ENCODE assay signal across 12 cellular contexts in genomic region chr5:176614805-176615478, GRCh38. TPM values are rescaled to one million over a fixed set of nuclear protein-coding genes. Genes with fewer than 3 reads are reported as not detected.
DNase-seq lines count a peak whose midpoint lies in the region; ATAC-seq and TF ChIP-seq lines count a peak whose summit lies in the region.
"Had no signal": no experiment of that assay in that cellular context is flagged by ENCODE, and none has a peak within 500 bp of the region (broad histone marks: within the 10 kb centered on the region; RNA-seq: fewer than 3 reads in every experiment).

No MANE protein-coding gene starts in this region.

- H4K20me1 ChIP-seq in IMR-90 (ENCODE audit: insufficient read depth, low read length): no peaks in the 10 kb centered on the region; the same call in 1 of the 2 replicates

- intact Hi-C loops in IMR-90 (cut with micrococcal nuclease): loop anchor here (1.0 to 5.0 kb wide), 3 partner anchors 41 to 198 kb away; partner anchors contain the start of genes CLTB and RNF44
- intact Hi-C loops in adrenal gland (cut with DNase I): no loop called here
- intact Hi-C loops in esophagus squamous epithelium (cut with DNase I): no loop called here

- H3K14ac ChIP-seq in IMR-90 (replicated peaks; ENCODE audit: low read depth, low read length): peak overlapping the region; percentile 48; the same call in 1 of the 2 replicates

- H3K56ac ChIP-seq in IMR-90 (ENCODE audit: extremely low read depth, insufficient read depth, low read length): 0 out of 2 replicates have a peak overlapping the region, but pooled peaks have one; percentile 24

- peak overlapping the region; percentile 55 for H4K91ac ChIP-seq in IMR-90 (ENCODE audit: insufficient read depth, low read depth, low read length)

- H2AFZ ChIP-seq in IMR-90 (replicated peaks; ENCODE audit: low read length, poor library complexity): peak overlapping the region; percentile 40

- peak overlapping the region; percentile 84 for H3K4me2 ChIP-seq in IMR-90 (ENCODE audit: low read depth, low read length)

- H3K27ac ChIP-seq in IMR-90 (ENCODE audit: insufficient read depth, low read length) (peak overlapping the region; percentile 76; the same call in 1 of the 2 replicates), adrenal gland (no peak overlapping the region), esophagus squamous epithelium (no peak overlapping the region)
- H3K27ac ChIP-seq: tibial nerve had no signal

- H3K9ac ChIP-seq in IMR-90 (ENCODE audit: low read depth, low read length): no peak overlapping the region

- TF ChIP-seq POLR2A in IMR-90 (IDR thresholded peaks at IDR 0.05; ENCODE audit: low read depth, low read length) (no peak), adrenal gland (IDR thresholded peaks at IDR 0.05) (no peak), esophagus squamous epithelium (IDR thresholded peaks at IDR 0.05) (no peak)

- TF ChIP-seq RAD21 in IMR-90 (IDR thresholded peaks at IDR 0.05; ENCODE audit: low read length): no peak

- H3K23ac ChIP-seq in IMR-90 (ENCODE audit: low read depth, low read length): peak overlapping the region; percentile 79

- dilution Hi-C loops in IMR-90 (cut with HindIII; ENCODE audit: low sequenced_read_pairs, unreplicated experiment): no loop called here

- no TSS peak for BruUV-seq in IMR-90 (replicated peaks; lab: Mats Ljungman, UMichigan)

- H3K4me3 ChIP-seq in IMR-90 (ENCODE audit: insufficient read depth, low read depth, low read length) (no peak overlapping the region), adrenal gland (no peak overlapping the region), fibroblast of villous mesenchyme (ENCODE audit: low read depth, low read length) (no peak overlapping the region), esophagus squamous epithelium (no peak overlapping the region)
- H3K4me3 ChIP-seq: tibial nerve had no signal

- no peaks in the 10 kb centered on the region for H3K9me3 ChIP-seq in IMR-90 (ENCODE audit: control insufficient read depth, insufficient read depth, low read length)
- no peaks in the 10 kb centered on the region for H3K9me3 ChIP-seq in adrenal gland (replicated peaks in 1 of 3)
- no peaks in the 10 kb centered on the region for H3K9me3 ChIP-seq in esophagus squamous epithelium
- H3K9me3 ChIP-seq: tibial nerve had no signal

- 40% methylated on average over 2 of the region's 8 CpGs; no CpG with 5 or more reads in 1 of the 2 experiments for WGBS in IMR-90 (ENCODE audit: extremely low coverage in 2 of 2, insufficient read length in 1 of 2), 2 experiments
- WGBS in adrenal gland, 4 donors: 41 to 58% (median 46%) methylated on average over 6 to 8 of the region's 8 CpGs
- 30 to 41% methylated on average over 5 to 7 of the region's 8 CpGs for WGBS in esophagus squamous epithelium, 2 donors

- H3K4me1 ChIP-seq in IMR-90 (ENCODE audit: control insufficient read depth, insufficient read depth, low read length) (peaks cover 31% of the 10 kb centered on the region), adrenal gland (replicated peaks in 1 of 2) (peaks cover 7 to 12% of the 10 kb centered on the region in 2 donors), esophagus squamous epithelium (peaks cover 13 to 21% (median 16%) of the 10 kb centered on the region in 3 donors)

- CTCF ChIA-PET in IMR-90 (lab: Yijun Ruan, JAX): interaction anchor here (0.6 to 1.2 kb wide), 3 partner anchors 9 to 198 kb away, joined by 3 to 9 read pairs (median 4); partner anchors contain the start of gene CLTB

- H2AK5ac ChIP-seq in IMR-90 (ENCODE audit: low read depth, low read length): peak overlapping the region; percentile 71; the same call in 1 of the 2 replicates

- no peak overlapping the region for H2AK9ac ChIP-seq in IMR-90 (replicated peaks; ENCODE audit: low read depth, low read length, poor library complexity)

- peak; percentile 45 for ATAC-seq in IMR-90 (ENCODE audit: low read depth)

- H2BK120ac ChIP-seq in IMR-90 (ENCODE audit: low read depth, low read length): peak overlapping the region; percentile 76

- peaks cover 24% of the 10 kb centered on the region for H3K9me1 ChIP-seq in IMR-90 (ENCODE audit: insufficient read depth, low read length)

- peaks cover 0 to 4% of the 10 kb centered on the region in 2 experiments; a peak in 1 of 4 replicates for H3K79me1 ChIP-seq in IMR-90 (ENCODE audit: low read depth in 1 of 2, low read length in 2 of 2)

- peak overlapping the region; percentile 90 for H3K18ac ChIP-seq in IMR-90 (ENCODE audit: low read depth, low read length)

- H3K36me3 ChIP-seq in IMR-90 (ENCODE audit: control insufficient read depth, insufficient read depth, low read length) (no peaks in the 10 kb centered on the region), adrenal gland (replicated peaks in 1 of 2) (no peaks in the 10 kb centered on the region), esophagus squamous epithelium (no peaks in the 10 kb centered on the region)
- H3K36me3 ChIP-seq: tibial nerve had no signal

- H2BK5ac ChIP-seq in IMR-90 (ENCODE audit: low read depth, low read length, poor library complexity, severe bottlenecking): peak overlapping the region; percentile 59

- in situ Hi-C loops in IMR-90 (cut with MboI; ENCODE audit: low sequenced_read_pairs): no loop called here
- in situ Hi-C loops in GM13977 (cut with MboI; ENCODE audit: low pct_unique_long_range_greater_than_20kb, low sequenced_read_pairs, unreplicated experiment): no loop called here

- POLR2A ChIA-PET in IMR-90 (lab: Charles Lee; ENCODE audit: unreplicated experiment): no interaction called here

- peaks cover 6% of the 10 kb centered on the region for H3K27me3 ChIP-seq in IMR-90 (ENCODE audit: control insufficient read depth, insufficient read depth, low read length)
- H3K27me3 ChIP-seq in adrenal gland: peaks cover 22% of the 10 kb centered on the region
- peaks cover 9 to 84% (median 14%) of the 10 kb centered on the region in 4 donors for H3K27me3 ChIP-seq in esophagus squamous epithelium

- no peak for TF ChIP-seq CTCF in IMR-90 (conservative IDR thresholded peaks at IDR 0.05; ENCODE audit: low read depth, low read length)
- no peak for TF ChIP-seq CTCF in adrenal gland (IDR thresholded peaks at IDR 0.05)
- TF ChIP-seq CTCF in fibroblast of villous mesenchyme (IDR thresholded peaks at IDR 0.05; ENCODE audit: insufficient read depth, low read depth, low read length): no peak
- no peak for TF ChIP-seq CTCF in GM13977 (IDR thresholded peaks at IDR 0.05; ENCODE audit: extremely low read depth, insufficient read depth, missing control alignments)
- TF ChIP-seq CTCF in esophagus squamous epithelium (IDR thresholded peaks at IDR 0.05): no peak

- peak overlapping the region; percentile 74 for H3K4ac ChIP-seq in IMR-90 (ENCODE audit: low read depth, low read length)

- H4K8ac ChIP-seq in IMR-90 (ENCODE audit: low read depth in 2 of 2, low read length in 2 of 2): peak overlapping the region in 1 of 2 experiments; percentile 71; a peak in 3 of 4 replicates

- H4K5ac ChIP-seq in IMR-90 (ENCODE audit: low read depth, low read length): peak overlapping the region; percentile 38

- peak overlapping the region; percentile 60; the same call in 2 of the 3 replicates for H2BK15ac ChIP-seq in IMR-90 (ENCODE audit: low read depth, low read length)

- DNase-seq in AG08395 (ENCODE audit: low spot score) (peak; percentile 84), IMR-90 (peak; percentile 88), adrenal gland (peak in 6 of 7 donors; percentile 43 to 67 (median 50)), fibroblast of villous mesenchyme (ENCODE audit: low read depth) (peak; percentile 48), GM13977 (ENCODE audit: low spot score) (no peak), esophagus squamous epithelium (lab: John Stamatoyannopoulos, UW) (no peak), cortex of kidney (lab: John Stamatoyannopoulos, UW) (no peak), NCI-H2029 (lab: John Stamatoyannopoulos, UW) (no peak)
- DNase-seq: NCI-H187 had no signal

- H2BK20ac ChIP-seq in IMR-90 (ENCODE audit: low read depth, low read length): peak overlapping the region; percentile 84

TF ChIP-seq in IMR-90, 13 proteins besides CTCF, POLR2A, EP300 and RAD21 (continues in another document):
- TF ChIP-seq MXI1 (IDR thresholded peaks at IDR 0.05; ENCODE audit: borderline replicate concordance, low read depth, low read length): no peak
- peak; percentile 93 for TF ChIP-seq FOS (IDR thresholded peaks at IDR 0.05; ENCODE audit: low read depth, low read length)
- no peak for TF ChIP-seq SMC3 (IDR thresholded peaks at IDR 0.05; ENCODE audit: low read depth, low read length)
- no peak for TF ChIP-seq BHLHE40 (IDR thresholded peaks at IDR 0.05; ENCODE audit: low read depth, low read length)

RNA-seq across cellular contexts. Expression of gene GPRIN1, which starts 5.0 kb away (rescaled TPM):
- total RNA-seq in IMR-90 (2012; rRNA removed): 2.5 and 3.0 TPM in 2 replicates
- 4.7 and 5.1 TPM in 2 replicates for polyA plus RNA-seq in IMR-90 (2012; rRNA removed)
- polyA plus RNA-seq in IMR-90 (2012; cell fraction: cytosol; rRNA removed): 3.6 TPM in 2 replicates
- polyA plus RNA-seq in IMR-90 (2012; cell fraction: nucleus; rRNA removed; ENCODE audit: low replicate concordance): 1.4 and 2.5 TPM in 2 replicates
- 1 to 10 TPM in 4 of 8 donors, under 1 TPM in 4; 0.42 to 4.0 (median 1.2) TPM for total RNA-seq in adrenal gland
- 1 to 10 TPM in 2 of 3 donors, under 1 TPM in 1; 0.81 to 2.2 (median 1.3) TPM for polyA plus RNA-seq in adrenal gland
- total RNA-seq in fibroblast of villous mesenchyme: 2.6 and 3.5 TPM in 2 replicates
- 1 to 10 TPM in 3 of 4 donors, under 1 TPM in 1; 0.57 to 4.6 (median 2.2) TPM for total RNA-seq in esophagus squamous epithelium

RNA-seq across cellular contexts. Expression of gene SNCB, which starts 15.4 kb away (rescaled TPM):
- not detected in 2 replicates for total RNA-seq in IMR-90 (2012; rRNA removed)
- polyA plus RNA-seq in IMR-90 (2012; rRNA removed): 0.40 and 0.41 TPM in 2 replicates
- polyA plus RNA-seq in IMR-90 (2012; cell fraction: cytosol; rRNA removed): 0.52 and 0.58 TPM in 2 replicates
- 0.51 and 0.54 TPM in 2 replicates for polyA plus RNA-seq in IMR-90 (2012; cell fraction: nucleus; rRNA removed; ENCODE audit: low replicate concordance)
- 1 to 10 TPM in 2 of 8 donors, under 1 TPM in 2, not detected in 4; 0.19 to 2.4 (median 1.4) TPM for total RNA-seq in adrenal gland
- 1 to 10 TPM; 1.0 to 8.6 (median 2.8) TPM for polyA plus RNA-seq in adrenal gland
- not detected in 2 replicates for total RNA-seq in fibroblast of villous mesenchyme
- not detected for total RNA-seq in esophagus squamous epithelium
- total RNA-seq: skeletal muscle tissue, tibial nerve had no signal
- polyA plus RNA-seq: BJ had no signal

RNA-seq across cellular contexts. Expression of gene EIF4E1B, which starts 15.5 kb away (rescaled TPM):
- total RNA-seq in IMR-90 (2012; rRNA removed) (not detected in 2 replicates), adrenal gland (under 1 TPM in 1 of 8 donors, not detected in 7; 0.28 TPM), fibroblast of villous mesenchyme (not detected in 2 replicates), esophagus squamous epithelium (not detected)
- polyA plus RNA-seq in IMR-90 (2012; rRNA removed) (not detected in 2 replicates), adrenal gland (under 1 TPM; 0.24 to 0.37 (median 0.24) TPM)
- not detected in 2 replicates for polyA plus RNA-seq in IMR-90 (2012; cell fraction: cytosol; rRNA removed)
- not detected in 2 replicates for polyA plus RNA-seq in IMR-90 (2012; cell fraction: nucleus; rRNA removed; ENCODE audit: low replicate concordance)
- total RNA-seq: skeletal muscle tissue, tibial nerve had no signal
- polyA plus RNA-seq: BJ had no signal

RNA-seq across cellular contexts. Expression of gene TSPAN17, which starts 32.3 kb away (rescaled TPM):
- total RNA-seq in IMR-90 (2012; rRNA removed) (34.2 and 35.3 TPM in 2 replicates), adrenal gland (100 to 1,000 TPM in 1 of 8 donors, 10 to 100 TPM in 7; 25.8 to 106 (median 59.5) TPM), fibroblast of villous mesenchyme (34.5 and 38.0 TPM in 2 replicates), esophagus squamous epithelium (10 to 100 TPM; 16.4 to 36.4 (median 30.6) TPM)
- polyA plus RNA-seq in IMR-90 (2012; rRNA removed) (40.9 and 41.6 TPM in 2 replicates), adrenal gland (10 to 100 TPM; 35.1 to 52.0 (median 43.8) TPM)
- 40.1 and 58.5 TPM in 2 replicates for polyA plus RNA-seq in IMR-90 (2012; cell fraction: cytosol; rRNA removed)
- polyA plus RNA-seq in IMR-90 (2012; cell fraction: nucleus; rRNA removed; ENCODE audit: low replicate concordance): 74.1 and 106 TPM in 2 replicates

Comparison
In these comparisons a context has a peak if more than half of its experiments do, and no peak if none do; other contexts are left out.
1. DNase-seq: peak in AG08395 (single experiment), IMR-90 (single experiment), adrenal gland (6 of 7) and fibroblast of villous mesenchyme (single experiment); none in GM13977 (single experiment), esophagus squamous epithelium (single experiment), cortex of kidney (single experiment) and NCI-H2029 (single experiment).